ENCODE assay signal across 1 cellular context in the genomic region with DNA sequence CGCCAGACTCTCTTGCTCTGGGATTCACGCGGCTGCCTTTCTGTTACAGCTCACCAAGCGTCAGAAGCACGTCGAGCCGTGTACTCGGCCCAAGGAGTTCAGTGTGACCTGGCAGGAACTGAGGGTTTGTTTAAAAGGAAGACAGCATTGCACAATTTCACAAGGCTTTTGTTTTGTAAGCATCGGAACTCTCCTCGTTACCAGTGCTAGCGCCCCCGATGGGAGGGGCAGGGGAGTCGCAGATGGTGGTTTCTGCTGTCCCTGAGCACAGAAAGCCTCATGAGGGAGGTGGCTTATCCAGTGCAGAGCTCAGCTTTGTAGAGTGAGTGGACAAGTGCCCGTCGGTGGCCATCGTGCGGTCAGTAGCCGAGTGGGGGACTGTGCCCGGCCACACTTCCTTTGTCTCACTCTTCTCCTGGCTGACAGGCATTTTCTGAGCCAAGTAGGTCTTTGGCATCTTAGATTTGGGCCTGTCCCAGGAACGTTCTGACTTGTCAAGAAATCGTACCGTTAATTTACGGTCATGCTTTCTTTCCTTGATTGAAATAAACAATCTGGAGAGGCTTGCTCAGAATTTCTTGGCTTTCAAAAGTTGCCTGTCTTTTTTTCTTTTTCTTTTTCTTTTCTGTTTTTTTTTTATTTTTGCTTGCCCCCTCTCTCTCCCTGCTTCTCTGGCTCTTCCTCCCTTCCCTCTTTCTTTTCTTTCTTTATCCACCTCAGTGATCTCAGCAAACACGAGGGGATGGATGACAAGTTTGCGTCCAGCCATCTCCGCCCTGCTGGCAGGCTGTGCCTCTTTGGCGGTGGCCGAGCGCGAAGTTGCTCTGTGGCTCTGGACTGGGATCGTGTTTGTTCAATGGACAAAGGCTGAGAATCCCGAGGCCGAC.
TF ChIP-seq lines count a peak whose summit lies in the region.

No MANE protein-coding gene starts in this region.

TF ChIP-seq in K562, 482 proteins besides CTCF, POLR2A, EP300 and RAD21 (continued from another document):
- TF ChIP-seq, protein P1, sequence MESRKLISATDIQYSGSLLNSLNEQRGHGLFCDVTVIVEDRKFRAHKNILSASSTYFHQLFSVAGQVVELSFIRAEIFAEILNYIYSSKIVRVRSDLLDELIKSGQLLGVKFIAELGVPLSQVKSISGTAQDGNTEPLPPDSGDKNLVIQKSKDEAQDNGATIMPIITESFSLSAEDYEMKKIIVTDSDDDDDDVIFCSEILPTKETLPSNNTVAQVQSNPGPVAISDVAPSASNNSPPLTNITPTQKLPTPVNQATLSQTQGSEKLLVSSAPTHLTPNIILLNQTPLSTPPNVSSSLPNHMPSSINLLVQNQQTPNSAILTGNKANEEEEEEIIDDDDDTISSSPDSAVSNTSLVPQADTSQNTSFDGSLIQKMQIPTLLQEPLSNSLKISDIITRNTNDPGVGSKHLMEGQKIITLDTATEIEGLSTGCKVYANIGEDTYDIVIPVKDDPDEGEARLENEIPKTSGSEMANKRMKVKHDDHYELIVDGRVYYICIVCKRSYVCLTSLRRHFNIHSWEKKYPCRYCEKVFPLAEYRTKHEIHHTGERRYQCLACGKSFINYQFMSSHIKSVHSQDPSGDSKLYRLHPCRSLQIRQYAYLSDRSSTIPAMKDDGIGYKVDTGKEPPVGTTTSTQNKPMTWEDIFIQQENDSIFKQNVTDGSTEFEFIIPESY (CRISPR knock-in tag; IDR thresholded peaks at IDR 0.05), result peak; percentile 87
- TF ChIP-seq CHD1 (IDR thresholded peaks at IDR 0.05; ENCODE audit: low read length) (no peak), ZNF778 (CRISPR knock-in tag; IDR thresholded peaks at IDR 0.05) (no peak)
